8 cellular contexts compared by ENCODE assay signal in genomic region chr1:16145030-16145987, GRCh38. TPM values are rescaled to one million over a fixed set of nuclear protein-coding genes. Genes with fewer than 3 reads are reported as not detected.
DNase-seq lines count a peak whose midpoint lies in the region; ATAC-seq, FAIRE-seq and TF ChIP-seq lines count a peak whose summit lies in the region.

No MANE protein-coding gene starts in this region.

- TF ChIP-seq RAD21 in K562 (CRISPR knock-in tag; conservative IDR thresholded peaks at IDR 0.05 in 1 of 2, IDR thresholded peaks at IDR 0.05 in 1 of 2), result no peak

- H3K4me1 ChIP-seq in HUES64 (ENCODE audit: insufficient read depth, low read length) (peaks cover 52% of the 10 kb centered on the region), K562 (replicated peaks in 1 of 2; ENCODE audit: control insufficient read depth in 2 of 2, insufficient read depth in 2 of 2, low read length in 2 of 2) (peaks cover 62 to 73% of the 10 kb centered on the region in 2 experiments), subcutaneous abdominal adipose tissue (ENCODE audit: control insufficient read depth in 5 of 5, insufficient read depth in 5 of 5, low read length in 5 of 5) (peaks cover 22 to 87% (median 55%) of the 10 kb centered on the region in 5 donors)

- peak overlapping the region; percentile 89 for H3K27ac ChIP-seq in HUES64 (ENCODE audit: low read depth, low read length)
- peak overlapping the region; percentile 93 for H3K27ac ChIP-seq in K562 (ENCODE audit: extremely low read depth, low read depth, low read length)
- peak overlapping the region; percentile 84 for H3K27ac ChIP-seq in subcutaneous abdominal adipose tissue (ENCODE audit: low read depth, low read length)

- CTCF ChIA-PET in K562 (lab: Yijun Ruan, JAX; ENCODE audit: low intra/inter-chr PET ratio), result no interaction called here

- peak; percentile 1; the same call in 2 of the 3 replicates for ATAC-seq in K562
- ATAC-seq in GM18517 (IDR thresholded peaks at IDR 0.05; ENCODE audit: unreplicated experiment), result no peak
- no peak for ATAC-seq in GM21825 (IDR thresholded peaks at IDR 0.05; ENCODE audit: unreplicated experiment)

- DNase-seq in K562 (ENCODE audit: extremely low read depth in 1 of 4, low spot score in 3 of 4), result peak in 2 of 4 experiments; percentile 40 to 49
- DNase-seq in iPS-NIHi11 (ENCODE audit: low spot score), result peak; percentile 76
- DNase-seq in posterior cingulate gyrus, result no peak
- no peak for DNase-seq in stimulated activated CD4-positive, alpha-beta T cell treated with anti-CD3 and anti-CD28 coated beads, Interleukin-4, amount 100 ng/mL, for 24 hours

- H3K4me2 ChIP-seq in K562 (ENCODE audit: insufficient read depth, low read length), result peak overlapping the region; percentile 82

- peak overlapping the region; percentile 85 for H2AFZ ChIP-seq in K562 (ENCODE audit: low read depth, low read length)

- H3K9ac ChIP-seq in HUES64 (ENCODE audit: low read depth, low read length) (peak overlapping the region; percentile 49), K562 (ENCODE audit: insufficient read depth in 1 of 2, low read depth in 2 of 2, low read length in 2 of 2) (peak overlapping the region; percentile 78 to 89), subcutaneous abdominal adipose tissue (ENCODE audit: low read length in 5 of 5) (peak overlapping the region in 3 of 5 donors; percentile 53 to 67 (median 55))

- TF ChIP-seq EP300 in K562 (IDR thresholded peaks at IDR 0.05; ENCODE audit: low read length), result no peak

- no peaks in the 10 kb centered on the region for H3K27me3 ChIP-seq in HUES64 (ENCODE audit: insufficient read depth, low read length)
- no peaks in the 10 kb centered on the region for H3K27me3 ChIP-seq in K562 (ENCODE audit: control insufficient read depth in 2 of 2, insufficient read depth in 2 of 2, low read length in 2 of 2)
- peaks cover 0 to 16% (median 0%) of the 10 kb centered on the region in 5 donors for H3K27me3 ChIP-seq in subcutaneous abdominal adipose tissue (ENCODE audit: control insufficient read depth in 5 of 5, insufficient read depth in 4 of 5, low read length in 5 of 5)

- H3K36me3 ChIP-seq in HUES64 (ENCODE audit: insufficient read depth, low read length), result peaks cover 67% of the 10 kb centered on the region
- H3K36me3 ChIP-seq in K562 (ENCODE audit: control insufficient read depth, insufficient read depth, low read length), result no peaks in the 10 kb centered on the region
- peaks cover 0 to 36% (median 32%) of the 10 kb centered on the region in 5 donors for H3K36me3 ChIP-seq in subcutaneous abdominal adipose tissue (ENCODE audit: control insufficient read depth in 5 of 5, insufficient read depth in 5 of 5, low read length in 5 of 5)

- POLR2A ChIA-PET in K562 (lab: Yijun Ruan, JAX), result interaction anchor here (0.5 to 5.1 kb wide), 8 partner anchors 8 to 95 kb away, joined by 3 to 38 read pairs (median 4); partner anchors contain the start of gene EPHA2

- intact Hi-C loops in K562 (cut with micrococcal nuclease), result no loop called here
- intact Hi-C loops in posterior cingulate gyrus (cut with DNase I), result no loop called here

- no peak for TF ChIP-seq CTCF in K562 (IDR thresholded peaks at IDR 0.05 in 2 of 3, conservative IDR thresholded peaks at IDR 0.05 in 1 of 3; ENCODE audit: insufficient read depth in 2 of 3, low read depth in 1 of 3, low read length in 3 of 3)

- H3K9me3 ChIP-seq in HUES64 (ENCODE audit: insufficient read depth, low read depth, low read length) (no peaks in the 10 kb centered on the region), K562 (replicated peaks; ENCODE audit: control insufficient read depth, insufficient read depth, low read depth, low read length) (no peaks in the 10 kb centered on the region), subcutaneous abdominal adipose tissue (ENCODE audit: control insufficient read depth in 5 of 5, low read length in 5 of 5) (no peaks in the 10 kb centered on the region)

- FAIRE-seq in K562 (lab: Jason Lieb, UNC), result no peak

- TF ChIP-seq POLR2A in K562 (conservative IDR thresholded peaks at IDR 0.05), result no peak

- 47% methylated on average over 28 of the region's 28 CpGs for WGBS in HUES64
- WGBS in K562 (ENCODE audit: insufficient coverage, low coverage, missing lambda C conversion rate), result 35% methylated on average over 28 of the region's 28 CpGs

- no peaks in the 10 kb centered on the region for H3K9me1 ChIP-seq in K562 (ENCODE audit: control insufficient read depth, insufficient read depth, low read length)

- in situ Hi-C loops in K562 (cut with MboI), result no loop called here

- BruUV-seq in K562 (replicated peaks; lab: Mats Ljungman, UMichigan), result no TSS peak

- H3K4me3 ChIP-seq in HUES64 (ENCODE audit: low read length), result peak overlapping the region; percentile 30
- peak overlapping the region; percentile 23 for H3K4me3 ChIP-seq in K562
- peak overlapping the region; percentile 37 to 61 (median 56) for H3K4me3 ChIP-seq in subcutaneous abdominal adipose tissue (ENCODE audit: low read depth in 1 of 5, low read length in 5 of 5)

- H3K79me2 ChIP-seq in K562 (ENCODE audit: control insufficient read depth, insufficient read depth, low read length), result no peaks in the 10 kb centered on the region; the same call in 2 of the 3 replicates

- no peaks in the 10 kb centered on the region for H4K20me1 ChIP-seq in K562 (replicated peaks; ENCODE audit: control insufficient read depth, insufficient read depth, low read length)

TF ChIP-seq in K562, 482 proteins besides CTCF, POLR2A, EP300 and RAD21 (continues in another document):
- TF ChIP-seq HMGXB4 (CRISPR knock-in tag; IDR thresholded peaks at IDR 0.05) (no peak), GMEB1 (CRISPR knock-in tag; IDR thresholded peaks at IDR 0.05) (no peak), ZNF316 (IDR thresholded peaks at IDR 0.05) (peak; percentile 89), STAT5A (IDR thresholded peaks at IDR 0.05; ENCODE audit: borderline replicate concordance, low read length) (no peak), CCAR2 (IDR thresholded peaks at IDR 0.05; ENCODE audit: low read depth, low read length) (no peak), TCF15 (CRISPR knock-in tag; IDR thresholded peaks at IDR 0.05) (no peak), ZBTB7A (IDR thresholded peaks at IDR 0.05; ENCODE audit: borderline replicate concordance, control insufficient read depth, low read depth, low read length) (peak; percentile 76), ETV1 (tag; conservative IDR thresholded peaks at IDR 0.05; ENCODE audit: low read depth) (peak; percentile 56), MAFG (tag; conservative IDR thresholded peaks at IDR 0.05) (peak; percentile 52; the same call in 1 of the 2 replicates), HMGN3 (IDR thresholded peaks at IDR 0.05; ENCODE audit: borderline replicate concordance, extremely low read depth, insufficient read length, low read depth, low read length) (peak; percentile 29)

RNA-seq across cellular contexts. Expression of gene EPHA2, which starts 10.6 kb away (rescaled TPM):
- 28.0 TPM for polyA plus RNA-seq in HUES64 (2013, experiment 1 of 2)
- polyA plus RNA-seq in HUES64 (2013, experiment 2 of 2), result 32.0 TPM
- total RNA-seq in K562 (2011; cell fraction: chromatin; rRNA removed; ENCODE audit: low replicate concordance), result 0.55 and 1.5 TPM in 2 replicates
- 0.79 and 1.2 TPM in 2 replicates for total RNA-seq in K562 (2011; cell fraction: nucleolus; rRNA removed)
- 0.15 and 0.23 TPM in 2 replicates for total RNA-seq in K562 (2011; cell fraction: nucleoplasm; rRNA removed)
- total RNA-seq in K562 (2014; rRNA removed) (not detected in 2 replicates), K562 (2014; rRNA removed; fragmentation: Illumina TruSeq; extraction: Trizol) (0.04 and 0.06 TPM in 2 replicates), K562 (2015; rRNA removed; fragmentation: Illumina TruSeq; extraction: Trizol) (not detected in 2 replicates), K562 (2021) (0.36 and 0.40 TPM in 2 replicates)
- polyA plus RNA-seq in K562 (2011; rRNA removed) (0.16 and 0.17 TPM in 2 replicates), K562 (2014; fragmentation: Illumina TruSeq; extraction: Trizol) (0.07 and 0.12 TPM in 2 replicates), K562 (2014; fragmentation: Nextera tagmentation; extraction: Ambion mirVana) (not detected), K562 (2014; rRNA removed) (0.05 TPM in 2 replicates)
- polyA plus RNA-seq in K562 (2011; cell fraction: cytosol; rRNA removed), result 0.09 and 0.70 TPM in 2 replicates
- 0.24 and 0.92 TPM in 2 replicates for polyA plus RNA-seq in K562 (2011; cell fraction: nucleus; rRNA removed)
- polyA plus RNA-seq in K562 (2012), result 0.07 and 0.09 TPM in 2 replicates
- 0.15 and 0.28 TPM in 2 replicates for polyA minus RNA-seq in K562 (2011; rRNA and poly(A)+ RNA removed)
- polyA minus RNA-seq in K562 (2011; cell fraction: cytosol; rRNA and poly(A)+ RNA removed), result 1.7 and 2.2 TPM in 2 replicates
- 0.33 and 0.81 TPM in 2 replicates for polyA minus RNA-seq in K562 (2011; cell fraction: nucleus; rRNA and poly(A)+ RNA removed)
